In genomic region chr9:36765468-36766341, GRCh38 we compare ENCODE assay signal across 8 cellular contexts.
A peak's percentile ranks its signal among the peaks of the same experiment; 100 is the strongest.
DNase-seq lines count a peak whose midpoint lies in the region; ATAC-seq and TF ChIP-seq lines count a peak whose summit lies in the region.

No MANE protein-coding gene starts in this region.

- peaks cover 17 to 21% of the 10 kb centered on the region in 2 donors for H3K27me3 Mint-ChIP-seq in T-cell

- ATAC-seq in HG02588 (IDR thresholded peaks at IDR 0.05; ENCODE audit: unreplicated experiment) (peak; percentile 97), T-cell (replicated peaks in 1 of 4) (peak; percentile 98 to 100 (median 99))

- H3K4me1 Mint-ChIP-seq in T-cell = peaks cover 0 to 7% (median 0%) of the 10 kb centered on the region in 3 donors

- no peaks in the 10 kb centered on the region for H3K9me3 Mint-ChIP-seq in T-cell

- peak; percentile 51 for TF ChIP-seq POLR2A in GM10847 (IDR thresholded peaks at IDR 0.05; ENCODE audit: extremely low read depth, insufficient read length)

- H3K27ac ChIP-seq in angular gyrus (ENCODE audit: low read depth, low read length) = peak overlapping the region; percentile 35

- H3K4me3 Mint-ChIP-seq in T-cell = no peak overlapping the region

- peak overlapping the region; percentile 29 to 68 for H3K27ac Mint-ChIP-seq in T-cell

- CTCF ChIA-PET in T-cell (lab: Charles Lee) = interaction anchor here in 1 of 2 donors (0.6 kb wide), 1 partner anchor 599 kb away, joined by 5 read pairs; no protein-coding TSS in a partner anchor

- DNase-seq in NCI-H1092 treated with DMSO at 0.1 percent for 48 hours (lab: John Stamatoyannopoulos, UW) (peak; percentile 99), T-cell (peak; percentile 82 to 92 (median 88)), iPS-NIHi11 (ENCODE audit: low spot score) (peak; percentile 97), T1000 (lab: John Stamatoyannopoulos, UW) (no peak)
- DNase-seq in stimulated activated CD4-positive, alpha-beta T cell treated with anti-CD3 and anti-CD28 coated beads, Interleukin-12 subunit alpha, Interleukin-12 subunit beta, amount 100 ng/mL, for 4 hours = peak; percentile 89

- H3K36me3 Mint-ChIP-seq in T-cell = no peaks in the 10 kb centered on the region

- POLR2A ChIA-PET in T-cell (lab: Charles Lee) = no interaction called here
